ENCODE assay signal across 19 cellular contexts in the genomic region with DNA sequence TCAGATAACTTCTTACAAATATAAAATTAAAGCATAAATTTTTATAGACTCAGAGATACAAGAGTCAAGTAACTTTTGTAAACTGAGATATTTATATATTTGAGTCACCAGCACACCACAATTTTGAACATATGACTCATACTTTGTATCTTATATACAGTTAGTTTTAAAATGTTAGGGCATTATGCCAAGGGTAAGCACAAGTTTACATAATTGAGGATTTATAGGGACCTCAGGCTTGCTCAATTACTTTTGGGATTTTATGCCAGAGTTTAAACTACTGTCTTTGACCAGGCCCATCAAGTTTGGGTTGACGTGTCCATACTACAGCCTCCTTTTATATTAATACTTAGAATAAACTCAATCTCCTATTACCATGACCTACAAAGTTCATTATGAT. TPM values are rescaled to one million over a fixed set of nuclear protein-coding genes. Genes with fewer than 3 reads are reported as not detected.
A peak's percentile ranks its signal among the peaks of the same experiment; 100 is the strongest.
DNase-seq lines count a peak whose midpoint lies in the region; ATAC-seq and TF ChIP-seq lines count a peak whose summit lies in the region.
"Had no signal": no experiment of that assay in that cellular context is flagged by ENCODE, and none has a peak within 500 bp of the region (broad histone marks: within the 10 kb centered on the region; RNA-seq: fewer than 3 reads in every experiment).

No MANE protein-coding gene starts in this region.

- DNase-seq in AG04450 (ENCODE audit: low read depth, low spot score) (peak; percentile 87), LHCN-M2 (ENCODE audit: low read depth) (peak; percentile 71), astrocyte of the cerebellum (ENCODE audit: low read depth) (peak; percentile 29), foreskin fibroblast (peak; percentile 62 to 81), T-helper 2 cell (no peak)
- DNase-seq in effector memory CD8-positive, alpha-beta T cell: no peak
- no peak for DNase-seq in stimulated activated CD4-positive, alpha-beta T cell treated with anti-CD3 and anti-CD28 coated beads, Interleukin-2, amount 100 ng/mL, for 24 hours
- DNase-seq in activated CD4-positive, alpha-beta T cell treated with anti-CD3 and anti-CD28 coated beads, Interleukin-2, amount 50 U/mL, for 1 hour: no peak
- DNase-seq: activated CD4-positive, CD25-positive, alpha-beta regulatory T cell; activated CD8-positive, alpha-beta memory T cell treated with anti-CD3 and anti-CD28 coated beads, Interleukin-2, amount 50 U/mL, for 4 hours; activated naive CD4-positive, alpha-beta T cell treated with anti-CD3 and anti-CD28 coated beads, Interleukin-2, amount 50 U/mL, for 16 hours; DND-41; esophagus squamous epithelium; midbrain; NCI-H1105; ovary had no signal

- no peak overlapping the region for H3K27ac Mint-ChIP-seq in effector memory CD8-positive, alpha-beta T cell

- no peaks in the 10 kb centered on the region for H3K27me3 ChIP-seq in AG04450 (ENCODE audit: control insufficient read depth, insufficient read depth, low read length)
- H3K27me3 ChIP-seq: BLaER1, esophagus squamous epithelium, ovary had no signal

- in situ Hi-C loops in astrocyte of the cerebellum (cut with HindIII; ENCODE audit: low sequenced_read_pairs): no loop called here

- H3K4me3 ChIP-seq in AG04450 (ENCODE audit: low read depth, low read length) (no peak overlapping the region), astrocyte of the cerebellum (ENCODE audit: low read depth, low read length) (no peak overlapping the region), foreskin fibroblast (ENCODE audit: low read depth in 1 of 2, low read length in 2 of 2) (no peak overlapping the region)
- H3K4me3 ChIP-seq: BLaER1, esophagus squamous epithelium, ovary, thoracic aorta had no signal

- CTCF ChIA-PET in AG04450 (lab: Charles Lee): interaction anchor here (0.6 to 1.3 kb wide), 3 partner anchors 180 to 588 kb away, joined by 4 read pairs; no protein-coding TSS in a partner anchor

- H3K9me3 Mint-ChIP-seq in effector memory CD8-positive, alpha-beta T cell: no peaks in the 10 kb centered on the region

- no peak for ATAC-seq in effector memory CD8-positive, alpha-beta T cell (replicated peaks)

- H3K27me3 Mint-ChIP-seq in effector memory CD8-positive, alpha-beta T cell: peaks cover 44 to 57% of the 10 kb centered on the region in 2 donors

- no peaks in the 10 kb centered on the region for H3K36me3 Mint-ChIP-seq in effector memory CD8-positive, alpha-beta T cell (ENCODE audit: insufficient read depth)

- no peaks in the 10 kb centered on the region for H3K4me1 Mint-ChIP-seq in effector memory CD8-positive, alpha-beta T cell (ENCODE audit: low read depth in 2 of 2)

- no peak overlapping the region for H3K4me3 Mint-ChIP-seq in effector memory CD8-positive, alpha-beta T cell

- H3K27ac ChIP-seq in AG04450 (ENCODE audit: low read depth, low read length): no peak overlapping the region
- H3K27ac ChIP-seq: BLaER1, esophagus squamous epithelium, ovary, thoracic aorta had no signal

- POLR2A ChIA-PET in AG04450 (lab: Yijun Ruan, JAX): no interaction called here

- no peak for TF ChIP-seq CTCF in AG04450 (IDR thresholded peaks at IDR 0.05; ENCODE audit: low read depth, low read length)
- TF ChIP-seq CTCF in astrocyte of the cerebellum (IDR thresholded peaks at IDR 0.05; ENCODE audit: low read depth, low read length, missing control alignments): no peak
- no peak for TF ChIP-seq CTCF in foreskin fibroblast (IDR thresholded peaks at IDR 0.05; ENCODE audit: low read depth, low read length)

- H3K9me3 ChIP-seq in AG04450 (ENCODE audit: control insufficient read depth, insufficient read depth, low read length): 0 out of 2 replicates have a peak, but pooled peaks cover 4% of the 10 kb centered on the region
- H3K9me3 ChIP-seq: BLaER1, esophagus squamous epithelium, ovary, thoracic aorta had no signal

RNA-seq across cellular contexts. Expression of gene FGF7, which starts 7.4 kb away (rescaled TPM):
- 113 and 175 TPM in 2 replicates for polyA plus RNA-seq in AG04450 (2011; rRNA removed)
- 105 and 197 TPM in 2 replicates for polyA minus RNA-seq in AG04450 (2011; rRNA and poly(A)+ RNA removed)
- 6.5 and 7.9 TPM in 2 replicates for total RNA-seq in LHCN-M2 (2014; rRNA removed)
- polyA plus RNA-seq in LHCN-M2 (2012): 5.0 TPM
- total RNA-seq: HT-29 had no signal

Comparison
In these comparisons a context has a peak if more than half of its experiments do, and no peak if none do; other contexts are left out.
1. DNase-seq: peak in AG04450 (single experiment), LHCN-M2 (single experiment), astrocyte of the cerebellum (single experiment) and foreskin fibroblast (2 of 2); none in effector memory CD8-positive, alpha-beta T cell (0 of 3), stimulated activated CD4-positive, alpha-beta T cell treated with anti-CD3 and anti-CD28 coated beads, Interleukin-2, amount 100 ng/mL, for 24 hours (0 of 2), activated CD4-positive, alpha-beta T cell treated with anti-CD3 and anti-CD28 coated beads, Interleukin-2, amount 50 U/mL, for 1 hour (single experiment) and T-helper 2 cell (0 of 5).